Comparison of ENCODE assay signal across 17 cellular contexts in the genomic region with DNA sequence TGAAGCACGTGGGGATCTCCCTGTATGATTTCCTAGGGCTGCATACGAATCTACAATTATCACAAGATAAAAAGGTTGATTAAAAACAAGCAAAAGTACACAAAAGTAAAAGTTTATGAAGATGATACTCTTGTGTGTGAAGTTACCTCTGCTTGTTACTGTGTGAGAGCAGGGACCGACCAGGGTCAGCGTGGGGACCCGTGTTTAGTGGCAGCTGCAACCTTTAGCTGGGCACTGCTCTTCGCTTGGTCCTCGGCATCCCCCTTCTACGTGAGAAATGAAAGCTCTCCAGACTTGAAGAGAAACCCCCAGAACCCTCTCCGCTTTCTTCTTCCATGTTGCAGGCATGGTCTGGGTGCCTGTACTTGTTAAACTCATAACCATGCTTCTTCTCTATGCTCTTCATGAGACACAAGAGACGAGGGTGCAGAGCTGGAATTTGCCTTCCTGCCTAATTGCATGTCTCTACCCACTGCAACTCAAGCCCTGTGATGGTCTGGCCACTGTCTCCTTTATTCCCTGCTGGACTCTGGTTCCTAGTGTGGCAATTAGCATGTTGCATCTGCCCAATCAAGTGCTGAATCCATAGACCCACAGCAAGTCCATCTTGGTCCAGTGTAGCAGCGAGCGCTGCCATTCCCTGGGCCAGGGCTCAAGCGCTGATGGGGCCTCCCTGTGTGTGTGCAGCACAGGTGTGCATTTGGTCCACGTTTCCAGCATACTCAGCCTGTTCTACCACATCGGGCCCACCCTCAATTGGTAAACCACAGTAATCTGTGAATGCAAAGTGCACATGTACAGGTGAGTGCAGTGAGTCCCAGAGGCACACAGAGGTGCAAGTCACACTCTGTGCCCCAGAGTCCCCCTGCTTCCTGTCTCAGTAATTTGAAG.
DNase-seq lines count a peak whose midpoint lies in the region; ATAC-seq and TF ChIP-seq lines count a peak whose summit lies in the region.
"Had no signal": no experiment of that assay in that cellular context is flagged by ENCODE, and none has a peak within 500 bp of the region (broad histone marks: within the 10 kb centered on the region; RNA-seq: fewer than 3 reads in every experiment).

No MANE protein-coding gene starts in this region.

- peaks cover 5% of the 10 kb centered on the region for H3K4me1 Mint-ChIP-seq in stimulated activated effector memory CD8-positive, alpha-beta T cell treated with anti-CD3 and anti-CD28 coated beads, Interleukin-12 subunit alpha, Interleukin-12 subunit beta, amount 100 ng/mL, for 72 hours
- H3K4me1 Mint-ChIP-seq: B cell had no signal

- no peak overlapping the region for H3K9ac ChIP-seq in smooth muscle cell (ENCODE audit: low read depth)

- no peak overlapping the region for H3K27ac Mint-ChIP-seq in stimulated activated effector memory CD8-positive, alpha-beta T cell treated with anti-CD3 and anti-CD28 coated beads, Interleukin-12 subunit alpha, Interleukin-12 subunit beta, amount 100 ng/mL, for 72 hours
- H3K27ac Mint-ChIP-seq: B cell; CD8-positive, alpha-beta T cell; HFFc6 had no signal

- H3K27ac ChIP-seq in right cardiac atrium (ENCODE audit: low read length) (no peak overlapping the region), smooth muscle cell (ENCODE audit: low read depth) (no peak overlapping the region)

- DNase-seq in right cardiac atrium: peak in 2 of 3 donors; percentile 3 to 38
- no peak for DNase-seq in Right ventricle myocardium superior
- DNase-seq in lower leg skin (ENCODE audit: low spot score in 2 of 2): peak; percentile 12 to 80
- DNase-seq in stimulated activated effector memory CD8-positive, alpha-beta T cell treated with anti-CD3 and anti-CD28 coated beads, Interleukin-12 subunit alpha, Interleukin-12 subunit beta, amount 100 ng/mL, for 72 hours (ENCODE audit: low spot score in 2 of 2): peak in 1 of 2 donors; percentile 36
- no peak for DNase-seq in smooth muscle cell (lab: John Stamatoyannopoulos, UW; ENCODE audit: unreplicated experiment)
- no peak for DNase-seq in NCI-H510A (lab: John Stamatoyannopoulos, UW)
- DNase-seq: ACHN, DND-41, GDM1, HFFc6, KBM-7, NCI-H146, NCI-H2227 treated with DMSO at 0.1 percent for 48 hours, NCI-H526 had no signal

- H3K36me3 ChIP-seq in smooth muscle cell (ENCODE audit: low read depth): no peaks in the 10 kb centered on the region

- TF ChIP-seq POLR2A in lower leg skin (IDR thresholded peaks at IDR 0.05): no peak

- no peaks in the 10 kb centered on the region for H4K20me1 ChIP-seq in smooth muscle cell (ENCODE audit: low read depth)

- no peaks in the 10 kb centered on the region for H3K36me3 Mint-ChIP-seq in stimulated activated effector memory CD8-positive, alpha-beta T cell treated with anti-CD3 and anti-CD28 coated beads, Interleukin-12 subunit alpha, Interleukin-12 subunit beta, amount 100 ng/mL, for 72 hours
- H3K36me3 Mint-ChIP-seq: CD8-positive, alpha-beta T cell had no signal

- WGBS in right cardiac atrium: 90% methylated on average over 15 of the region's 15 CpGs
- 85 to 89% methylated on average over 15 of the region's 15 CpGs for WGBS in lower leg skin, 2 donors
- 84% methylated on average over 15 of the region's 15 CpGs for WGBS in smooth muscle cell (ENCODE audit: low lambda C conversion rate)

- H3K27me3 ChIP-seq in right cardiac atrium (ENCODE audit: control insufficient read depth, insufficient read depth): no peaks in the 10 kb centered on the region
- H3K27me3 ChIP-seq in smooth muscle cell (ENCODE audit: low read depth): peaks cover 45% of the 10 kb centered on the region

- TF ChIP-seq CTCF in lower leg skin (IDR thresholded peaks at IDR 0.05) (no peak), smooth muscle cell (IDR thresholded peaks at IDR 0.05; ENCODE audit: borderline replicate concordance, insufficient read depth, poor library complexity, severe bottlenecking) (no peak)

- H3K4me1 ChIP-seq in right cardiac atrium (ENCODE audit: control insufficient read depth, insufficient read depth, low read length) (no peaks in the 10 kb centered on the region), smooth muscle cell (ENCODE audit: low read depth) (no peaks in the 10 kb centered on the region)

- H3K4me3 ChIP-seq in right cardiac atrium (ENCODE audit: low read length): no peak overlapping the region
- H3K4me3 ChIP-seq in lower leg skin (ENCODE audit: low read depth, poor library complexity, severe bottlenecking): no peak overlapping the region
- H3K4me3 ChIP-seq in smooth muscle cell: no peak overlapping the region

- no peak for ATAC-seq in right cardiac atrium
- no peak for ATAC-seq in Right ventricle myocardium superior (ENCODE audit: poor library complexity)
- ATAC-seq in stimulated activated effector memory CD8-positive, alpha-beta T cell treated with anti-CD3 and anti-CD28 coated beads, Interleukin-12 subunit alpha, Interleukin-12 subunit beta, amount 100 ng/mL, for 72 hours: peak; percentile 22
- ATAC-seq in GM21529 (IDR thresholded peaks at IDR 0.05; ENCODE audit: unreplicated experiment): no peak
- ATAC-seq: CD8-positive, alpha-beta T cell had no signal

- H3F3A ChIP-seq in smooth muscle cell (ENCODE audit: low read depth): no peaks in the 10 kb centered on the region

- H3K4me2 ChIP-seq in smooth muscle cell: no peak overlapping the region

- no peak overlapping the region for H3K4me3 Mint-ChIP-seq in stimulated activated effector memory CD8-positive, alpha-beta T cell treated with anti-CD3 and anti-CD28 coated beads, Interleukin-12 subunit alpha, Interleukin-12 subunit beta, amount 100 ng/mL, for 72 hours
- H3K4me3 Mint-ChIP-seq: B cell; CD8-positive, alpha-beta T cell; HFFc6 had no signal

- no peaks in the 10 kb centered on the region for H3K9me3 Mint-ChIP-seq in stimulated activated effector memory CD8-positive, alpha-beta T cell treated with anti-CD3 and anti-CD28 coated beads, Interleukin-12 subunit alpha, Interleukin-12 subunit beta, amount 100 ng/mL, for 72 hours

- no peaks in the 10 kb centered on the region for H3K9me3 ChIP-seq in right cardiac atrium (ENCODE audit: control insufficient read depth, low read length)
- H3K9me3 ChIP-seq in smooth muscle cell (replicated peaks; ENCODE audit: low read depth): no peaks in the 10 kb centered on the region

- intact Hi-C loops in right cardiac atrium (cut with DNase I) (no loop called here), Right ventricle myocardium superior (cut with DNase I) (no loop called here), lower leg skin (cut with DNase I; ENCODE audit: low total_unique reads) (no loop called here)

- no peaks in the 10 kb centered on the region for H3K79me2 ChIP-seq in smooth muscle cell (ENCODE audit: low read depth)

- H2AFZ ChIP-seq in smooth muscle cell (ENCODE audit: low read depth): no peak overlapping the region

Comparison
In these comparisons a context has a peak if more than half of its experiments do, and no peak if none do; other contexts are left out.
1. DNase-seq: peak in right cardiac atrium (2 of 3) and lower leg skin (2 of 2); none in Right ventricle myocardium superior (single experiment), smooth muscle cell (single experiment) and NCI-H510A (single experiment).